In the genomic region with DNA sequence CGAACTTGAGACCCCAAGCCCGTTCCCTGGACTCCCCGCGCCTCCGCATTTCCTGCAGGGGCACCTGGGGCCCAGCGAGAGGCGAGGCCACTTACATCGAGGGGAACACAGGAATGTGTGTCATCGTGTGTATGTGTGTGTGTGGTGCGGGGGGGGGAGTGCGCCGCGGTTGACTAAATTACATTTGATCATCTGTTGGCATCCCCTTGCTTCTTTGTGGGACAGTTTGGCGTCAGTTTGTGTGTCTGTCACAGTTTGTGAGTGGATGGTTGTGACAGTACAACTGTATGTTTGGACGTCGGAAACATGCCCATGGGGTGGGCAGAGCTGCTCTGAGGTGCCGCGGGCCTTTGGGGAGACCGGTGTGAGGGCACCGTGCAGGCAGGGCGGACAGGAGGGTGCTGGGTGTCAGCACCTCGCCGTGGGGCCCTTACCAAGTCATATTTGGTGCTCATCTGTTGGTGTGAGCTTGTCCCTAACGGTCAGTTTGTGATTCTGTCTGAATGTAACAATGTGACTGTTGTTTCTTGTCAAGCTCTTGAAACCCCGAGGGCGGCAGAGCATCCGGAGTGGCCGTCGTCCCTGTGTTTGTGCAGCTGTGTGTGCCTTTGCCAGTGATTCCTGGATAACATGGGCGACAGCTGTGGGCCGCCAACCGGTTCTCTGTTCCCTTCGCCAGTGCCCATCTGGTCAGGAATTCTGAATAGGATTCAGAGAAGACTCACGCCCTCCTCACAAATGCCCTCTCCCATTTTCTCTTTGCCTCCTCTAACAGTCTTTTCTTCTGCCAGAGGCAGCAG, we compare ENCODE assay signal across 1 cellular context.
TF ChIP-seq lines count a peak whose summit lies in the region.

No MANE protein-coding gene starts in this region.

TF ChIP-seq in H1, 55 proteins besides CTCF, POLR2A, EP300 and RAD21 (continued from another document):
- TF ChIP-seq CBX8 (IDR thresholded peaks at IDR 0.05; ENCODE audit: borderline replicate concordance, low read depth, low read length) (no peak), EZH2 (IDR thresholded peaks at IDR 0.05; ENCODE audit: low read depth, low read length, severe bottlenecking) (peak; percentile 37), GTF2F1 (IDR thresholded peaks at IDR 0.05; ENCODE audit: borderline replicate concordance, low read depth, low read length) (no peak), SUZ12 (IDR thresholded peaks at IDR 0.05; ENCODE audit: low read length) (peak; percentile 59; the same call in 1 of the 2 replicates), RFX5 (IDR thresholded peaks at IDR 0.05; ENCODE audit: borderline replicate concordance, low read depth, low read length) (no peak), RBBP5 (IDR thresholded peaks at IDR 0.05; ENCODE audit: borderline replicate concordance, low read depth, low read length) (no peak)
TF ChIP-seq in H1: peak in this region for 3.
